In the genomic region with DNA sequence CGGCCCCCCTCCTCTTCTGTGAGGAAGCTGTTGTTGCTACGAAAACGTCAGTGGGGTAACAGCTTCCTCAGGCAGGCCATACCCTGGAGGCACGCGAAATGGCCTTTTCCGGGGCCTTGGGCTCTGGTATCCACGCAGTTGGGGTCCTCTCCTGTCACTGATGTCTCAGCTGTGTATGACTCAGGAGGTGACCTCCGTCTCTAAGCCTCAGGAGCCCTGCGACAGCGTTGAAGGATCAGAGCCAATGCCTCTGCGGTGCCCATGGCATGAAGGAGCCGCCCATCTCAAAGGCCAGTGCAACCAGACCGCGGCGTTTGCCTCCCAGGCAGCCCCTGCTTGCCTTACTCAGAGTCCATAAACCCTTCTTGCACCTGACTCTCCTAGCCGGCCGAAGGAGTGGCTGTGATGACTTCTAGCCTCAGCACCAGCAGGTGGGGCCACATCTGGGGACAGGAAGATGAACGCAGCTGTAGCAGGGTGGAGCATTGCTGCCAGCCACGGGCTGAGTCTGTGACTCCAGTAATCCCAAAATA, we compare ENCODE assay signal across 1 cellular context.
TF ChIP-seq lines count a peak whose summit lies in the region.

No MANE protein-coding gene starts in this region.

TF ChIP-seq in HCT116, 20 proteins besides CTCF, POLR2A, EP300 and RAD21:
- no peak; the same call in 1 of the 2 replicates for TF ChIP-seq POLR2AphosphoS5 (IDR thresholded peaks at IDR 0.05; ENCODE audit: low read depth, low read length)
- TF ChIP-seq SRF (IDR thresholded peaks at IDR 0.05; ENCODE audit: low read depth) = no peak
- TF ChIP-seq, protein P1, sequence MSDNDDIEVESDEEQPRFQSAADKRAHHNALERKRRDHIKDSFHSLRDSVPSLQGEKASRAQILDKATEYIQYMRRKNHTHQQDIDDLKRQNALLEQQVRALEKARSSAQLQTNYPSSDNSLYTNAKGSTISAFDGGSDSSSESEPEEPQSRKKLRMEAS (IDR thresholded peaks at IDR 0.05) = no peak
- no peak for TF ChIP-seq YY1 (IDR thresholded peaks at IDR 0.05; ENCODE audit: extremely low read depth, insufficient replicate concordance, low read depth, low read length)
- TF ChIP-seq, protein P2, sequence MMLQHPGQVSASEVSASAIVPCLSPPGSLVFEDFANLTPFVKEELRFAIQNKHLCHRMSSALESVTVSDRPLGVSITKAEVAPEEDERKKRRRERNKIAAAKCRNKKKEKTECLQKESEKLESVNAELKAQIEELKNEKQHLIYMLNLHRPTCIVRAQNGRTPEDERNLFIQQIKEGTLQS (IDR thresholded peaks at IDR 0.05) = no peak
- TF ChIP-seq JUND (IDR thresholded peaks at IDR 0.05) = no peak
TF ChIP-seq in HCT116: peak in this region for 0.
